28 cellular contexts compared by ENCODE assay signal in genomic region chr5:69084903-69085302, GRCh38.
"Had no signal": no experiment of that assay in that cellular context is flagged by ENCODE, and none has a peak within 500 bp of the region (broad histone marks: within the 10 kb centered on the region; RNA-seq: fewer than 3 reads in every experiment).

No MANE protein-coding gene starts in this region.

- H3K9me3 ChIP-seq: Peyer's patch, SJCRH30 had no signal

- H3K27ac Mint-ChIP-seq: activated B cell treated with CpG ODN at 0.5 μM for 24 hours; activated CD4-positive, alpha-beta memory T cell treated with anti-CD3 and anti-CD28 coated beads, Interleukin-2, amount 10 ng/mL, durations not matched to agents 7 days and 5 days; activated naive CD4-positive, alpha-beta T cell treated with anti-CD3 and anti-CD28 coated beads, Interleukin-2, amount 50 U/mL, for 72 hours; dendritic cell treated with granulocyte-macrophage colony-stimulating factor and Interleukin-4, amounts not matched to agents 40 ng/mL and 50 ng/mL, for 4 days; T-helper 2 cell treated with Interferon-gamma antibody and Interleukin-4, amounts not matched to agents 5 μg/mL and 100 μg/mL, for 36 hours had no signal

- H3K36me3 Mint-ChIP-seq: activated naive CD4-positive, alpha-beta T cell treated with anti-CD3 and anti-CD28 coated beads, Interleukin-2, amount 50 U/mL, for 72 hours had no signal

- H3K4me1 ChIP-seq: Peyer's patch, SJCRH30 had no signal

- H3K4me3 ChIP-seq: cardiac muscle cell, Peyer's patch, SJCRH30 had no signal

- DNase-seq: activated B cell treated with CpG ODN at 0.5 μM for 24 hours; activated CD4-positive, alpha-beta memory T cell treated with anti-CD3 and anti-CD28 coated beads, Interleukin-2, amount 10 ng/mL, durations not matched to agents 7 days and 5 days; activated CD4-positive, alpha-beta T cell treated with anti-CD3 and anti-CD28 coated beads for 1 hour; activated CD4-positive, alpha-beta T cell treated with anti-CD3 and anti-CD28 coated beads, Interleukin-2, amount 50 U/mL, for 1 hour; activated CD8-positive, alpha-beta memory T cell treated with anti-CD3 and anti-CD28 coated beads, Interleukin-2, amount 50 U/mL, for 48 hours; activated effector memory CD4-positive, alpha-beta T cell treated with anti-CD3 and anti-CD28 coated beads, Interleukin-2, amount 50 U/mL, for 16 hours; activated naive CD4-positive, alpha-beta T cell treated with Interleukin-2 at 50 U/mL for 16 hours; activated T-cell treated with anti-CD3 and anti-CD28 coated beads, Interleukin-2, amount 50 U/mL, for 1 hour; brain microvascular endothelial cell; cerebellar nuclear complex; NCI-H1048; NCI-H1930; NCI-H2171 treated with DMSO at 0.1 percent for 48 hours; NCI-H226; NCI-H526; NCI-H82; NK-92 treated with Interleukin-12 subunit alpha and Interleukin-12 subunit beta, amount 100 ng/mL, for 24 hours; OCI-M1; Peyer's patch; Right ventricle myocardium superior; SJCRH30; SW 1271 had no signal

- H3K4me3 Mint-ChIP-seq: activated B cell treated with CpG ODN at 0.5 μM for 24 hours; activated CD4-positive, alpha-beta memory T cell treated with anti-CD3 and anti-CD28 coated beads, Interleukin-2, amount 10 ng/mL, durations not matched to agents 7 days and 5 days; dendritic cell treated with granulocyte-macrophage colony-stimulating factor and Interleukin-4, amounts not matched to agents 40 ng/mL and 50 ng/mL, for 4 days; T-helper 2 cell treated with Interferon-gamma antibody and Interleukin-4, amounts not matched to agents 5 μg/mL and 100 μg/mL, for 36 hours had no signal

- ATAC-seq: activated naive CD4-positive, alpha-beta T cell treated with anti-CD3 and anti-CD28 coated beads, Interleukin-2, amount 50 U/mL, for 72 hours; SK-N-SH treated with all-trans-retinoic acid at 6 μM for 48 hours had no signal

- H3K27me3 ChIP-seq: brain microvascular endothelial cell, cardiac muscle cell, Peyer's patch, SJCRH30 had no signal

- H3K9me3 Mint-ChIP-seq: activated B cell treated with CpG ODN at 0.5 μM for 24 hours; activated CD4-positive, alpha-beta memory T cell treated with anti-CD3 and anti-CD28 coated beads, Interleukin-2, amount 10 ng/mL, durations not matched to agents 7 days and 5 days; activated naive CD4-positive, alpha-beta T cell treated with anti-CD3 and anti-CD28 coated beads, Interleukin-2, amount 50 U/mL, for 72 hours; dendritic cell treated with granulocyte-macrophage colony-stimulating factor and Interleukin-4, amounts not matched to agents 40 ng/mL and 50 ng/mL, for 4 days had no signal

- H3K4me1 Mint-ChIP-seq: activated B cell treated with CpG ODN at 0.5 μM for 24 hours had no signal

- H3K27ac ChIP-seq: brain microvascular endothelial cell, cardiac muscle cell, Peyer's patch, RWPE1, SJCRH30 had no signal

- H3K36me3 ChIP-seq: brain microvascular endothelial cell, cardiac muscle cell, Peyer's patch, SJCRH30 had no signal

- H3K27me3 Mint-ChIP-seq: activated B cell treated with CpG ODN at 0.5 μM for 24 hours; activated CD4-positive, alpha-beta memory T cell treated with anti-CD3 and anti-CD28 coated beads, Interleukin-2, amount 10 ng/mL, durations not matched to agents 7 days and 5 days; dendritic cell treated with granulocyte-macrophage colony-stimulating factor and Interleukin-4, amounts not matched to agents 40 ng/mL and 50 ng/mL, for 4 days had no signal
